Comparison of ENCODE assay signal across 18 cellular contexts in genomic region chr6:12608874-12609273, GRCh38.
DNase-seq lines count a peak whose midpoint lies in the region; ATAC-seq and TF ChIP-seq lines count a peak whose summit lies in the region.
"Had no signal": no experiment of that assay in that cellular context is flagged by ENCODE, and none has a peak within 500 bp of the region (broad histone marks: within the 10 kb centered on the region; RNA-seq: fewer than 3 reads in every experiment).

No MANE protein-coding gene starts in this region.

- POLR2A ChIA-PET in WTC11 (lab: Charles Lee): no interaction called here

- H3K4me1 Mint-ChIP-seq in CD14-positive monocyte (peaks cover 25% of the 10 kb centered on the region), WTC11 (peaks cover 17% of the 10 kb centered on the region)

- H3K36me3 ChIP-seq in OCI-LY3 (replicated peaks; ENCODE audit: low read depth, low read length): no peaks in the 10 kb centered on the region
- H3K36me3 ChIP-seq: gastrocnemius medialis, HAP-1, thyroid gland had no signal

- no peaks in the 10 kb centered on the region for H3K79me2 ChIP-seq in OCI-LY3 (ENCODE audit: low read length)

- no peak overlapping the region for H2AFZ ChIP-seq in OCI-LY3 (ENCODE audit: low read depth, low read length)

- H3K9me3 ChIP-seq in OCI-LY3 (ENCODE audit: insufficient read depth, low read length): no peaks in the 10 kb centered on the region
- H3K9me3 ChIP-seq: gastrocnemius medialis, HAP-1, thyroid gland had no signal

- no peak for TF ChIP-seq CTCF in CD14-positive monocyte (IDR thresholded peaks at IDR 0.05)
- TF ChIP-seq CTCF in OCI-LY3 (IDR thresholded peaks at IDR 0.05; ENCODE audit: low read depth, low read length): no peak
- no peak for TF ChIP-seq CTCF in WTC11 (IDR thresholded peaks at IDR 0.05)

- DNase-seq in CD14-positive monocyte (ENCODE audit: low spot score) (no peak), WTC11 (ENCODE audit: low spot score) (no peak), GM03348 (ENCODE audit: low spot score) (no peak), HCEC 1CT (no peak), DMS153 (lab: John Stamatoyannopoulos, UW) (no peak)
- DNase-seq: activated CD4-positive, alpha-beta T cell treated with anti-CD3 and anti-CD28 coated beads for 48 hours; gastrocnemius medialis; left ventricle myocardium superior; NCI-H2227 treated with DMSO at 0.1 percent for 48 hours; SHP77 treated with DMSO at 0.1 percent for 48 hours; thyroid gland had no signal

- CTCF ChIA-PET in WTC11 (lab: Charles Lee): interaction anchor here (0.7 to 1.4 kb wide), 4 partner anchors 272 to 321 kb away, joined by 4 to 9 read pairs (median 6); partner anchors contain the start of gene EDN1

- no peaks in the 10 kb centered on the region for H3K36me3 Mint-ChIP-seq in CD14-positive monocyte
- H3K36me3 Mint-ChIP-seq in WTC11: no peaks in the 10 kb centered on the region
- H3K36me3 Mint-ChIP-seq: activated naive CD4-positive, alpha-beta T cell treated with anti-CD3 and anti-CD28 coated beads, Interleukin-2, amount 50 U/mL, for 72 hours had no signal

- H4K20me1 ChIP-seq in OCI-LY3 (ENCODE audit: insufficient read depth, low read length): no peaks in the 10 kb centered on the region

- peak overlapping the region in 5 of 7 donors; percentile 14 to 75 (median 30) for H3K27ac Mint-ChIP-seq in CD14-positive monocyte
- H3K27ac Mint-ChIP-seq in WTC11: no peak overlapping the region
- H3K27ac Mint-ChIP-seq: progenitor cell of endocrine pancreas had no signal

- H3K27me3 ChIP-seq in OCI-LY3 (ENCODE audit: low read depth, low read length): peaks cover 11% of the 10 kb centered on the region
- H3K27me3 ChIP-seq: gastrocnemius medialis, thyroid gland had no signal

- no peak overlapping the region for H3K4me3 ChIP-seq in OCI-LY3 (ENCODE audit: low read length)
- H3K4me3 ChIP-seq: gastrocnemius medialis, HAP-1, thyroid gland had no signal

- no peak overlapping the region for H3K27ac ChIP-seq in OCI-LY3 (ENCODE audit: low read length)
- H3K27ac ChIP-seq: gastrocnemius medialis, KMS-11, thyroid gland had no signal

- H3K9me3 Mint-ChIP-seq in CD14-positive monocyte (no peaks in the 10 kb centered on the region), WTC11 (no peaks in the 10 kb centered on the region)
- H3K9me3 Mint-ChIP-seq: activated naive CD4-positive, alpha-beta T cell treated with anti-CD3 and anti-CD28 coated beads, Interleukin-2, amount 50 U/mL, for 72 hours had no signal

- H3K27me3 Mint-ChIP-seq in CD14-positive monocyte (ENCODE audit: low read depth in 3 of 3) (peaks cover 0 to 2% (median 0%) of the 10 kb centered on the region in 3 donors), WTC11 (ENCODE audit: low read depth) (no peaks in the 10 kb centered on the region)

- H3K4me3 Mint-ChIP-seq in CD14-positive monocyte (no peak overlapping the region), WTC11 (no peak overlapping the region)

- no peak overlapping the region for H3K9ac ChIP-seq in OCI-LY3 (ENCODE audit: low read length)
- H3K9ac ChIP-seq: KMS-11 had no signal

- intact Hi-C loops in CD14-positive monocyte (cut with micrococcal nuclease): loop anchor here (10.0 kb wide), 1 partner anchor 954 kb away; no protein-coding TSS in a partner anchor

- H3K4me2 ChIP-seq in OCI-LY3 (ENCODE audit: low read length): peak overlapping the region; percentile 67
- H3K4me2 ChIP-seq: KMS-11 had no signal

- peaks cover 23% of the 10 kb centered on the region for H3K4me1 ChIP-seq in OCI-LY3 (ENCODE audit: low read length)
- H3K4me1 ChIP-seq: gastrocnemius medialis, HAP-1, thyroid gland had no signal

- ATAC-seq in GM19395 (IDR thresholded peaks at IDR 0.05; ENCODE audit: unreplicated experiment): peak; percentile 31
- peak; percentile 13 for ATAC-seq in HG02885 (IDR thresholded peaks at IDR 0.05; ENCODE audit: poor library complexity, unreplicated experiment)
- ATAC-seq in WTC11: no peak
- ATAC-seq: gastrocnemius medialis, left ventricle myocardium superior had no signal

TF ChIP-seq in WTC11, 78 proteins besides CTCF, POLR2A, EP300 and RAD21:
- no peak for TF ChIP-seq SP1 (CRISPR knock-in tag; conservative IDR thresholded peaks at IDR 0.05)
- TF ChIP-seq HMGA2 (CRISPR knock-in tag; IDR thresholded peaks at IDR 0.05): no peak
- TF ChIP-seq ZNF423 (CRISPR knock-in tag; IDR thresholded peaks at IDR 0.05): no peak
- TF ChIP-seq JAZF1 (CRISPR knock-in tag; IDR thresholded peaks at IDR 0.05): no peak
- no peak for TF ChIP-seq PRDM15 (CRISPR knock-in tag; IDR thresholded peaks at IDR 0.05)
